ENCODE assay signal across 20 cellular contexts in the genomic region with DNA sequence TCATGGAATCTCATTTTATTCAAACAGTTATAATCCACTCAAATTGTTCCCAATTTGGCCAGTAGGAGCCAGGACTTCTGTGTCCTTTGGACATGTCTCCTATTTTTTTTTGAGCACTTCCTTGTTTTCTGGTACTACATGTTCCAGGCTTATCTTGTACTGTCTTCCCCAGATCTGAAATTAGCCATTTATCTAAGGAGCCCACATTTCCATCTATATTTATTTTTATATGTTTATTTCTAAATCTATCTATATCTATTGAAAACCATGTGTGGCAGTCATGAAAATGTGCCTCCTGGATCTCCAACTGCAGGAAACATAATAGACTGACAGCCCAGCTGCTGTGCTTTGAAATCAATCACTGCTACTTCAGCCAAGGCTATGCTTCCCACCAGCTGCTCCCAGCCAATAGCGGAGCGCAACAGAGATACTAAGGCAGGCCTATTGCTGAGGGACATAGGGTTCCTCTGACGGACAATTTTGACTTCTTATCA.
DNase-seq lines count a peak whose midpoint lies in the region; ATAC-seq and TF ChIP-seq lines count a peak whose summit lies in the region.
"Had no signal": no experiment of that assay in that cellular context is flagged by ENCODE, and none has a peak within 500 bp of the region (broad histone marks: within the 10 kb centered on the region; RNA-seq: fewer than 3 reads in every experiment).

No MANE protein-coding gene starts in this region.

- no peaks in the 10 kb centered on the region for H3K27me3 Mint-ChIP-seq in activated T-cell treated with anti-CD3 and anti-CD28 coated beads, Interleukin-2, amount 50 U/mL, for 24 hours
- H3K27me3 Mint-ChIP-seq: effector memory CD8-positive, alpha-beta T cell had no signal

- no peak overlapping the region for H3K4me3 Mint-ChIP-seq in activated T-cell treated with anti-CD3 and anti-CD28 coated beads, Interleukin-2, amount 50 U/mL, for 24 hours
- H3K4me3 Mint-ChIP-seq: effector memory CD8-positive, alpha-beta T cell; T-helper 1 cell treated with Interleukin-12 subunit alpha and Interleukin-12 subunit beta and Interleukin-4 antibody, amounts not matched to agents 30 μg/mL and 1 μg/mL, for 36 hours had no signal

- peaks cover 63% of the 10 kb centered on the region for H3K36me3 Mint-ChIP-seq in activated T-cell treated with anti-CD3 and anti-CD28 coated beads, Interleukin-2, amount 50 U/mL, for 24 hours (ENCODE audit: low read depth)

- H3K27ac Mint-ChIP-seq in activated T-cell treated with anti-CD3 and anti-CD28 coated beads, Interleukin-2, amount 50 U/mL, for 24 hours = no peak overlapping the region
- H3K27ac Mint-ChIP-seq: T-helper 1 cell treated with Interleukin-12 subunit alpha and Interleukin-12 subunit beta and Interleukin-4 antibody, amounts not matched to agents 30 μg/mL and 1 μg/mL, for 36 hours had no signal

- no peak overlapping the region for H3K27ac ChIP-seq in foreskin keratinocyte
- H3K27ac ChIP-seq: parathyroid adenoma, thyroid gland had no signal

- H3K27me3 ChIP-seq in foreskin keratinocyte = no peaks in the 10 kb centered on the region
- H3K27me3 ChIP-seq: thyroid gland had no signal

- peaks cover 22% of the 10 kb centered on the region for H3K4me1 Mint-ChIP-seq in activated T-cell treated with anti-CD3 and anti-CD28 coated beads, Interleukin-2, amount 50 U/mL, for 24 hours (ENCODE audit: low read depth)

- H3K4me1 ChIP-seq in foreskin keratinocyte = peaks cover 16% of the 10 kb centered on the region
- H3K4me1 ChIP-seq: thyroid gland had no signal

- peak; percentile 65 for DNase-seq in Right ventricle myocardium inferior (ENCODE audit: missing footprints)
- DNase-seq in cardiac septum (ENCODE audit: low spot score) = no peak
- DNase-seq in foreskin keratinocyte = no peak
- DNase-seq in midbrain (lab: John Stamatoyannopoulos, UW) = peak; percentile 10
- no peak for DNase-seq in sciatic nerve (ENCODE audit: low spot score)
- DNase-seq in NOMO-1 (lab: John Stamatoyannopoulos, UW; ENCODE audit: unreplicated experiment in 2 of 2) = no peak
- DNase-seq in posterior vena cava (ENCODE audit: low spot score) = no peak
- no peak for DNase-seq in activated T-cell treated with anti-CD3 and anti-CD28 coated beads, Interleukin-2, amount 50 U/mL, for 24 hours
- DNase-seq: activated CD4-positive, CD25-positive, alpha-beta regulatory T cell treated with anti-CD3 and anti-CD28 coated beads, Interleukin-2, amount 50 U/mL, for 72 hours; activated effector memory CD4-positive, alpha-beta T cell treated with Interleukin-2 at 50 U/mL for 16 hours; cerebellar nuclear complex; DMS153; effector memory CD8-positive, alpha-beta T cell; Kasumi-1; NCI-H1105 treated with DMSO at 0.1 percent for 48 hours; NCI-H2227 treated with DMSO at 0.1 percent for 48 hours; stimulated activated CD4-positive, alpha-beta T cell treated with anti-CD3 and anti-CD28 coated beads, Interleukin-12 subunit alpha, Interleukin-12 subunit beta, amount 100 ng/mL, for 4 hours; thyroid gland had no signal

- ATAC-seq in Right ventricle myocardium inferior (peak; percentile 87), foreskin keratinocyte (no peak), sciatic nerve (no peak)
- ATAC-seq: effector memory CD8-positive, alpha-beta T cell had no signal

- no peaks in the 10 kb centered on the region for H3K9me3 Mint-ChIP-seq in activated T-cell treated with anti-CD3 and anti-CD28 coated beads, Interleukin-2, amount 50 U/mL, for 24 hours
- H3K9me3 Mint-ChIP-seq: effector memory CD8-positive, alpha-beta T cell; T-helper 1 cell treated with Interleukin-12 subunit alpha and Interleukin-12 subunit beta and Interleukin-4 antibody, amounts not matched to agents 30 μg/mL and 1 μg/mL, for 36 hours had no signal

- intact Hi-C loops in Right ventricle myocardium inferior (cut with DNase I) (no loop called here), cardiac septum (cut with DNase I) (no loop called here), sciatic nerve (cut with DNase I) (no loop called here), posterior vena cava (cut with DNase I) (loop anchor here in 1 of 2 donors (5.0 kb wide), 1 partner anchor 167 kb away; no protein-coding TSS in a partner anchor)

- peak; percentile 16 for TF ChIP-seq CTCF in foreskin keratinocyte (conservative IDR thresholded peaks at IDR 0.05)

Comparison
In these comparisons a context has a peak if more than half of its experiments do, and no peak if none do; other contexts are left out.
1. DNase-seq: peak in Right ventricle myocardium inferior (single experiment) and midbrain (single experiment); none in cardiac septum (single experiment), foreskin keratinocyte (0 of 2), sciatic nerve (single experiment), NOMO-1 (0 of 2), posterior vena cava (single experiment) and activated T-cell treated with anti-CD3 and anti-CD28 coated beads, Interleukin-2, amount 50 U/mL, for 24 hours (single experiment).